Comparison of ENCODE assay signal across 14 cellular contexts in the genomic region with DNA sequence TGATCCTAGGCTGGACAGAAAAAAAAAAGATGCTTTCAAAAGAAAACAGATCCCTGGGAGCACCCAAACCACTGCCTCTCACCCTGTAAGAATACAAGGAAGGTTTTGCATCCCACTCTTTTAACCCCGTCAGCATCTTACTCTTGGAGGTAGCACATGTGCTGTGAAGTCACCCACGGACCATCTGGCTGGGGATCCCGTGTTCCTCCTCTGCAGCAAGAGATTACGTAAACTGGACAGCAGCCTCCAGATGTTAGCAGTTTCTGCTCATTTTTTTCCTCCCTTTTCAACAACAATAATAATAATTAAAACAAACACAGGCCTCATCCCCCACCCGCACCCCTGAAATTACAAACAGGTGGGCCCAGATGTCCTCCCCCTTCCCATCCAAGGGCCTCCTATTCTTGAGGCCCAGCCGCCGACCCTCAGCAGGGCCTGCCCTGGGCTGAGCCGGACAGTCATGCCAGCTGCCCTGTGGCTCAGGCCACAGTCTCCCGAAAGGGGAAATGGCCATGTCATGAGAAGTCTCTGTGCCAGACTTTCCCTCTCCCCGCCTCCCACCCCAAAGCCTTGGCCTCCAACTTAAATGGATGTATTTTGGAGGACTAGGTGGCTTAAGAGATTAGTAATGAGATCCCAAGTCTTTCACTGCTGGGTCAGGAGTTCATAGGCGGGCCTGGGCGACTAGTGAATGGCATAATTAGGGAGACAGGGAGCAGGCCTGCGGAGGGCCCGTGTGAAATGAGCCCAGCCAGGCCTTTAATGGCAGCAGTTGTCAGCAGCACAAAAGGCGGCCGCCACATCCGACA.
DNase-seq lines count a peak whose midpoint lies in the region; ATAC-seq and TF ChIP-seq lines count a peak whose summit lies in the region.
"Had no signal": no experiment of that assay in that cellular context is flagged by ENCODE, and none has a peak within 500 bp of the region (broad histone marks: within the 10 kb centered on the region; RNA-seq: fewer than 3 reads in every experiment).

No MANE protein-coding gene starts in this region.

- H3K27ac ChIP-seq in fibroblast of lung (ENCODE audit: insufficient read depth, low read length), result no peak overlapping the region
- H3K27ac ChIP-seq: SK-N-MC had no signal

- H3K4me2 ChIP-seq in fibroblast of lung (ENCODE audit: extremely low read depth, insufficient read depth, low read length), result no peak overlapping the region

- peaks cover 35% of the 10 kb centered on the region for H3K4me1 Mint-ChIP-seq in mesothelial cell of epicardium
- H3K4me1 Mint-ChIP-seq in type B pancreatic cell (ENCODE audit: unreplicated experiment), result peaks cover 53% of the 10 kb centered on the region
- H3K4me1 Mint-ChIP-seq: activated naive CD8-positive, alpha-beta T cell treated with anti-CD3 and anti-CD28 coated beads for 36 hours had no signal

- H3K4me1 ChIP-seq in fibroblast of lung (ENCODE audit: control insufficient read depth, extremely low read depth, insufficient read depth, low read length), result no peaks in the 10 kb centered on the region

- H3K9me3 Mint-ChIP-seq in mesothelial cell of epicardium (no peaks in the 10 kb centered on the region), type B pancreatic cell (no peaks in the 10 kb centered on the region)
- H3K9me3 Mint-ChIP-seq: activated naive CD8-positive, alpha-beta T cell treated with anti-CD3 and anti-CD28 coated beads for 36 hours had no signal

- no peaks in the 10 kb centered on the region for H4K20me1 ChIP-seq in fibroblast of lung (ENCODE audit: control insufficient read depth, extremely low read depth, insufficient read depth, low read length)

- H3K9ac ChIP-seq in fibroblast of lung (ENCODE audit: insufficient read depth, low read length), result no peak overlapping the region

- no peak overlapping the region for H3K4me3 Mint-ChIP-seq in mesothelial cell of epicardium
- H3K4me3 Mint-ChIP-seq in type B pancreatic cell, result peak overlapping the region; percentile 14
- H3K4me3 Mint-ChIP-seq: activated naive CD8-positive, alpha-beta T cell treated with anti-CD3 and anti-CD28 coated beads for 36 hours had no signal

- TF ChIP-seq CTCF in fibroblast of lung (conservative IDR thresholded peaks at IDR 0.05 in 1 of 2, IDR thresholded peaks at IDR 0.05 in 1 of 2; ENCODE audit: low read depth in 1 of 2, low read length in 2 of 2), result no peak
- no peak for TF ChIP-seq CTCF in mesothelial cell of epicardium (IDR thresholded peaks at IDR 0.05; ENCODE audit: unreplicated experiment)
- TF ChIP-seq CTCF in type B pancreatic cell (conservative IDR thresholded peaks at IDR 0.05), result no peak

- H3K36me3 ChIP-seq in fibroblast of lung (ENCODE audit: control insufficient read depth, insufficient read depth, low read length), result no peaks in the 10 kb centered on the region

- H3K27ac Mint-ChIP-seq in mesothelial cell of epicardium (peak overlapping the region; percentile 66), type B pancreatic cell (no peak overlapping the region)
- H3K27ac Mint-ChIP-seq: activated naive CD8-positive, alpha-beta T cell treated with anti-CD3 and anti-CD28 coated beads for 36 hours had no signal

- H3K79me2 ChIP-seq in fibroblast of lung (ENCODE audit: control insufficient read depth, insufficient read depth, low read length), result no peaks in the 10 kb centered on the region

- no peak overlapping the region for H3K4me3 ChIP-seq in fibroblast of lung (replicated peaks in 1 of 4; ENCODE audit: control extremely low read depth in 1 of 4, insufficient read depth in 1 of 4, low read depth in 3 of 4, low read length in 4 of 4)
- H3K4me3 ChIP-seq: SK-N-MC, skin epidermis had no signal

- H3K9me3 ChIP-seq in fibroblast of lung (ENCODE audit: control insufficient read depth, insufficient read depth, low read depth, low read length), result no peaks in the 10 kb centered on the region

- H3K27me3 ChIP-seq in fibroblast of lung (ENCODE audit: control insufficient read depth, insufficient read depth, low read length), result no peaks in the 10 kb centered on the region

- no peaks in the 10 kb centered on the region for H3K36me3 Mint-ChIP-seq in mesothelial cell of epicardium
- peaks cover 6% of the 10 kb centered on the region for H3K36me3 Mint-ChIP-seq in type B pancreatic cell
- H3K36me3 Mint-ChIP-seq: activated naive CD8-positive, alpha-beta T cell treated with anti-CD3 and anti-CD28 coated beads for 36 hours had no signal

- no peak overlapping the region for H2AFZ ChIP-seq in fibroblast of lung (ENCODE audit: low read length)

- no peak for ATAC-seq in GM19351 (IDR thresholded peaks at IDR 0.05; ENCODE audit: unreplicated experiment)

- DNase-seq in NCI-H524 treated with DMSO at 0.1 percent for 48 hours (lab: John Stamatoyannopoulos, UW), result peak; percentile 92
- DNase-seq in fibroblast of lung (ENCODE audit: low read depth in 2 of 2), result peak; percentile 13 to 84
- DNase-seq in mesothelial cell of epicardium (ENCODE audit: low spot score in 2 of 2, unreplicated experiment in 2 of 2), result no peak
- no peak for DNase-seq in type B pancreatic cell (ENCODE audit: extremely low spot score, unreplicated experiment)
- DNase-seq in GM19240 (ENCODE audit: insufficient read length, low spot score), result no peak
- no peak for DNase-seq in HPDE6-E6E7 (ENCODE audit: extremely low spot score)
- DNase-seq: activated CD4-positive, alpha-beta T cell treated with anti-CD3 and anti-CD28 coated beads, Interleukin-2, amount 50 U/mL, for 48 hours; activated naive CD8-positive, alpha-beta T cell treated with anti-CD3 and anti-CD28 coated beads for 36 hours; DMS153; Kasumi-1; NCI-H446 had no signal

- H3K27me3 Mint-ChIP-seq in mesothelial cell of epicardium (ENCODE audit: low read depth) (no peaks in the 10 kb centered on the region), type B pancreatic cell (peaks cover 13% of the 10 kb centered on the region)

Comparison
In these comparisons a context has a peak if more than half of its experiments do, and no peak if none do; other contexts are left out.
1. DNase-seq: peak in NCI-H524 treated with DMSO at 0.1 percent for 48 hours (single experiment) and fibroblast of lung (2 of 2); none in mesothelial cell of epicardium (0 of 2), type B pancreatic cell (single experiment), GM19240 (single experiment) and HPDE6-E6E7 (single experiment).